Comparison of ENCODE assay signal across 11 cellular contexts in the genomic region with DNA sequence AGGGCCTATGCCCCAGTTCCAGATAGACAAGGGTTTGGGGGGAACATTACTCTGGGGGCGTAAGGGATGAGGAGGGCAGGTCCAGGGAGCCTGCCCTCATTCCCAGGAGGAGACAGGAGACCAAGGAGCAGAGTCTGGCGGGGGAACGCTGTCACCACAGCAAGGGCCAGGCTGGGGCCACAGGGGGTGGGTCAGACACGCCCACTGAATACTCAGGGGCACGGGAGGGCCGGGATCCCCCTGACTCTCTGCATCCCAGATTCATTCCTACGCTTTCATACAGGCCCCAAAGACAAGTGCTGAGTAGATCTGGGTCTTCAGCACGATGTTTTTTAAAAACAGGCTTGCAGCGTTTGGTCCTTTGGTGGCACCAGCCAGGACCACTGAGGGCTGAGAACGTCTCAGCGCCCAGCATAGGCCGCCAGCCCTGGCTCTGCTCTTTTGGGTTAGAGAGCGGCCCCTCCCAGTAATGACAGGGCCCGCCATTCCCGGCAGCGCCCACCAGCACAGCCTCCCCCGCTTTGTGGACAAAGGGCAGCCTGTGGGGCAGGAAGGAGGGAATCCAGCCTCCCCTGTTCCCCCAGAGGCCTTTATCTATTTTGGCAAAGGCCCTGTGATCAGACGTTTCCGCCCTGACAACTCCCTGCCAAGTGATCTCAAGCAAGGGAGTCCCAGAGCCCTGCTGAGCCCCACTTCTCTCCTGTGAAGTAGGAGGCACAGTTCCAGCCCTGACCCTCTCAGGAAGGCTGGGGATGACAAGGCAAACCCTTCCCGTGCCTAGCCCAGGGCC. TPM values are rescaled to one million over a fixed set of nuclear protein-coding genes. Genes with fewer than 3 reads are reported as not detected.
A peak's percentile ranks its signal among the peaks of the same experiment; 100 is the strongest.
DNase-seq lines count a peak whose midpoint lies in the region; ATAC-seq and TF ChIP-seq lines count a peak whose summit lies in the region.
"Had no signal": no experiment of that assay in that cellular context is flagged by ENCODE, and none has a peak within 500 bp of the region (broad histone marks: within the 10 kb centered on the region; RNA-seq: fewer than 3 reads in every experiment).

No MANE protein-coding gene starts in this region.

- H3K27ac ChIP-seq in left ventricle myocardium inferior (replicated peaks): peak overlapping the region; percentile 76
- H3K27ac ChIP-seq: epithelial cell of prostate had no signal

- peak; percentile 85 for DNase-seq in CMK (ENCODE audit: low read depth)
- DNase-seq in amniotic epithelial cell (ENCODE audit: low read depth): peak; percentile 67
- peak; percentile 70 for DNase-seq in left ventricle myocardium inferior
- peak; percentile 94 for DNase-seq in posterior vena cava (ENCODE audit: low spot score)
- DNase-seq in activated CD4-positive, CD25-positive, alpha-beta regulatory T cell treated with anti-CD3 and anti-CD28 coated beads, Interleukin-2, amount 50 U/mL, for 72 hours: no peak
- DNase-seq in SW 1271 (lab: John Stamatoyannopoulos, UW): no peak
- no peak for DNase-seq in stimulated activated CD4-positive, alpha-beta T cell treated with anti-CD3 and anti-CD28 coated beads, Interleukin-4, amount 100 ng/mL, for 4 hours
- DNase-seq: activated CD8-positive, alpha-beta memory T cell treated with anti-CD3 and anti-CD28 coated beads for 24 hours; NCI-H774 had no signal

- H3K4me3 ChIP-seq in left ventricle myocardium inferior: peak overlapping the region; percentile 24

- no peaks in the 10 kb centered on the region for H3K36me3 ChIP-seq in left ventricle myocardium inferior

- H3K27me3 ChIP-seq in left ventricle myocardium inferior (ENCODE audit: low read depth): no peaks in the 10 kb centered on the region

- no peak for ATAC-seq in HG02759 (IDR thresholded peaks at IDR 0.05; ENCODE audit: unreplicated experiment)

- intact Hi-C loops in left ventricle myocardium inferior (cut with micrococcal nuclease) (no loop called here), posterior vena cava (cut with DNase I) (no loop called here)

- H3K4me1 ChIP-seq in left ventricle myocardium inferior: peaks cover 90% of the 10 kb centered on the region

- H3K9me3 ChIP-seq in left ventricle myocardium inferior (replicated peaks): no peaks in the 10 kb centered on the region

- TF ChIP-seq CTCF in left ventricle myocardium inferior (IDR thresholded peaks at IDR 0.05; ENCODE audit: borderline replicate concordance): no peak

RNA-seq across cellular contexts. Expression of gene NEK6, which starts 24.9 kb away (rescaled TPM):
- 8.7 TPM for total RNA-seq in left ventricle myocardium inferior
- total RNA-seq in posterior vena cava: 10 to 100 TPM; 56.9 to 62.7 TPM

Comparison
In these comparisons a context has a peak if more than half of its experiments do, and no peak if none do; other contexts are left out.
1. DNase-seq: peak in CMK (single experiment), amniotic epithelial cell (single experiment), left ventricle myocardium inferior (single experiment) and posterior vena cava (single experiment); none in activated CD4-positive, CD25-positive, alpha-beta regulatory T cell treated with anti-CD3 and anti-CD28 coated beads, Interleukin-2, amount 50 U/mL, for 72 hours (single experiment), SW 1271 (0 of 2) and stimulated activated CD4-positive, alpha-beta T cell treated with anti-CD3 and anti-CD28 coated beads, Interleukin-4, amount 100 ng/mL, for 4 hours (0 of 2).